8 cellular contexts compared by ENCODE assay signal in the genomic region with DNA sequence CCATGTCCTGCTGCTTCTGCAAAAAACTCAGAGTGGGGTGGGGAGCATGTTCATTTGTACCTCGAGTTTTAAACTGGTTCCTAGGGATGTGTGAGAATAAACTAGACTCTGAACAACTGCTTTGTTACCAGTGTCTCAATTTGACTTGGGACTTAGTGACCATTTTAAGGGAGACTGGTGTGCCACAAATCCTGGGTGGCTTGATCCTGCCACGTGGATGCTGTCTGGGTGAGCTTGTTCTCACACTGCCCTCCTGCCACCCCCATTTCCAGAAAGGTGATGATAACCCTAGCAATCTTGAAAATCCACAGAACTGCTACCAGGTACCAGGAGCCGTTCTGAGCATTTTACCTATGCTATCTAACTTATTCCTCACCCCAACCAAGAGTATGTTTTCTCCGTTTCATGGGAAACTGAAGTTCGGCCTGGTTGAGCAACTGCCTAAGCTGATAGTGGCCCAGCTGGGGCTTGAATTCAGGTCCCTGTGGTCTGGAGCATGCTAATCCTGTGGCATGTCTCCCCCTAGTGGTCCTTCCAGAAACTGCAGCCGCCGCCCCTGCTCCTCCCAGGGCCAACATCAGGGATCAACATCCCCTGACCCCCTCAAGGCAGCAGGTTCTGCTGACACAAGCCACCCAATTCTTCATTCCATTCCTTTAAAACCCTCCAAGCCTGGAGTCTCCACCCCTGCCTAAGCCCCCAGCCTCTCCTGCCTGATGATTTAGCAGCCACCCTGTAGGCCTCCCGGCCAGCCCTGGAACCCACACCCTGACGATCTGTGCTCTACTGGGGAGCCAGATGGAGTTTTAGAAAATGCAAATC. TPM values are rescaled to one million over a fixed set of nuclear protein-coding genes. Genes with fewer than 3 reads are reported as not detected.
A peak's percentile ranks its signal among the peaks of the same experiment; 100 is the strongest.
DNase-seq lines count a peak whose midpoint lies in the region; ATAC-seq and TF ChIP-seq lines count a peak whose summit lies in the region.

No MANE protein-coding gene starts in this region.

- peak; percentile 55 for ATAC-seq in HG02763 (IDR thresholded peaks at IDR 0.05; ENCODE audit: unreplicated experiment)
- peak; percentile 66 for ATAC-seq in activated CD8-positive, alpha-beta T cell treated with anti-CD3 and anti-CD28 coated beads, Interleukin-2, amount 10 ng/mL, durations not matched to agents 7 days and 5 days

- peaks cover 61% of the 10 kb centered on the region for H3K4me1 Mint-ChIP-seq in activated CD8-positive, alpha-beta T cell treated with anti-CD3 and anti-CD28 coated beads, Interleukin-2, amount 10 ng/mL, durations not matched to agents 7 days and 5 days (ENCODE audit: low read depth)
- no peaks in the 10 kb centered on the region for H3K4me1 Mint-ChIP-seq in endodermal cell

- H3K36me3 ChIP-seq in endodermal cell (ENCODE audit: control insufficient read depth, insufficient read depth, low read length) = no peaks in the 10 kb centered on the region

- no peak overlapping the region for H3K4me3 ChIP-seq in endodermal cell (ENCODE audit: low read length)

- POLR2A ChIA-PET in activated CD8-positive, alpha-beta T cell treated with anti-CD3 and anti-CD28 coated beads, Interleukin-2, amount 10 ng/mL, durations not matched to agents 7 days and 5 days (lab: Charles Lee) = no interaction called here

- 57 to 62% methylated on average over 7 to 9 of the region's 9 CpGs for WGBS in endodermal cell (ENCODE audit: insufficient coverage in 1 of 2, insufficient read length in 1 of 2), 2 experiments

- peak; percentile 96 for TF ChIP-seq CTCF in endodermal cell (conservative IDR thresholded peaks at IDR 0.05)

- no peak overlapping the region for H3K27ac ChIP-seq in endodermal cell (ENCODE audit: low read depth, low read length)

- DNase-seq in NCI-H510A treated with DMSO at 0.1 percent for 48 hours (lab: John Stamatoyannopoulos, UW) (peak; percentile 23), NCI-H510A (lab: John Stamatoyannopoulos, UW) (no peak), NCI-H82 treated with DMSO at 0.1 percent for 48 hours (lab: John Stamatoyannopoulos, UW; ENCODE audit: unreplicated experiment) (peak; percentile 0), endodermal cell (peak; percentile 95), middle frontal gyrus (ENCODE audit: extremely low spot score, low spot score) (peak; percentile 20)
- DNase-seq in activated CD8-positive, alpha-beta T cell treated with anti-CD3 and anti-CD28 coated beads, Interleukin-2, amount 10 ng/mL, durations not matched to agents 7 days and 5 days = peak; percentile 88
- peak; percentile 82 for DNase-seq in stimulated activated CD8-positive, alpha-beta memory T cell treated with anti-CD3 and anti-CD28 coated beads, Interleukin-7, amount 100 ng/mL, for 24 hours (ENCODE audit: low read depth)

- H3K27ac Mint-ChIP-seq in activated CD8-positive, alpha-beta T cell treated with anti-CD3 and anti-CD28 coated beads, Interleukin-2, amount 10 ng/mL, durations not matched to agents 7 days and 5 days = peak overlapping the region; percentile 67
- H3K27ac Mint-ChIP-seq in endodermal cell = no peak overlapping the region

- CTCF ChIA-PET in activated CD8-positive, alpha-beta T cell treated with anti-CD3 and anti-CD28 coated beads, Interleukin-2, amount 10 ng/mL, durations not matched to agents 7 days and 5 days (lab: Charles Lee) = interaction anchor here (0.5 to 3.3 kb wide), 53 partner anchors 8 to 640 kb away, joined by 3 to 37 read pairs (median 4); a partner anchor contains a TSS

- H3K27me3 ChIP-seq in endodermal cell (ENCODE audit: control insufficient read depth, insufficient read depth, low read length, poor library complexity, severe bottlenecking) = no peaks in the 10 kb centered on the region

- no peaks in the 10 kb centered on the region for H3K27me3 Mint-ChIP-seq in activated CD8-positive, alpha-beta T cell treated with anti-CD3 and anti-CD28 coated beads, Interleukin-2, amount 10 ng/mL, durations not matched to agents 7 days and 5 days (ENCODE audit: low read depth)
- no peaks in the 10 kb centered on the region for H3K27me3 Mint-ChIP-seq in endodermal cell (ENCODE audit: insufficient read depth)

- no peaks in the 10 kb centered on the region for H3K9me3 ChIP-seq in endodermal cell (ENCODE audit: control insufficient read depth, low read length)

- no peaks in the 10 kb centered on the region for H3K4me1 ChIP-seq in endodermal cell (ENCODE audit: control insufficient read depth, insufficient read depth, low read length)

- H3K36me3 Mint-ChIP-seq in activated CD8-positive, alpha-beta T cell treated with anti-CD3 and anti-CD28 coated beads, Interleukin-2, amount 10 ng/mL, durations not matched to agents 7 days and 5 days (ENCODE audit: low read depth) = no peaks in the 10 kb centered on the region
- no peaks in the 10 kb centered on the region for H3K36me3 Mint-ChIP-seq in endodermal cell (ENCODE audit: low read depth)

- no peaks in the 10 kb centered on the region for H3K9me3 Mint-ChIP-seq in activated CD8-positive, alpha-beta T cell treated with anti-CD3 and anti-CD28 coated beads, Interleukin-2, amount 10 ng/mL, durations not matched to agents 7 days and 5 days (ENCODE audit: insufficient read depth)
- no peaks in the 10 kb centered on the region for H3K9me3 Mint-ChIP-seq in endodermal cell

- H3K4me3 Mint-ChIP-seq in activated CD8-positive, alpha-beta T cell treated with anti-CD3 and anti-CD28 coated beads, Interleukin-2, amount 10 ng/mL, durations not matched to agents 7 days and 5 days = no peak overlapping the region
- no peak overlapping the region for H3K4me3 Mint-ChIP-seq in endodermal cell

- H3K9ac ChIP-seq in endodermal cell (ENCODE audit: extremely low read depth, low read length, poor library complexity, severe bottlenecking) = no peak overlapping the region

RNA-seq across cellular contexts. Expression of a gene that starts 2.8 kb away (rescaled TPM):
- not detected for total RNA-seq in activated CD8-positive, alpha-beta T cell treated with anti-CD3 and anti-CD28 coated beads, Interleukin-2, amount 10 ng/mL, durations not matched to agents 7 days and 5 days
- not detected for total RNA-seq in endodermal cell
- not detected for polyA plus RNA-seq in endodermal cell (2013, experiment 1 of 2)
- polyA plus RNA-seq in endodermal cell (2013, experiment 2 of 2) = not detected

RNA-seq across cellular contexts. Expression of a gene that starts 10.3 kb away (rescaled TPM):
- under 1 TPM; 0.55 to 0.61 TPM for total RNA-seq in activated CD8-positive, alpha-beta T cell treated with anti-CD3 and anti-CD28 coated beads, Interleukin-2, amount 10 ng/mL, durations not matched to agents 7 days and 5 days
- not detected for total RNA-seq in endodermal cell
- not detected for polyA plus RNA-seq in endodermal cell (2013, experiment 1 of 2)
- not detected for polyA plus RNA-seq in endodermal cell (2013, experiment 2 of 2)

RNA-seq across cellular contexts. Expression of a gene that starts 51.8 kb away (rescaled TPM):
- 10 to 100 TPM; 20.8 to 21.5 TPM for total RNA-seq in activated CD8-positive, alpha-beta T cell treated with anti-CD3 and anti-CD28 coated beads, Interleukin-2, amount 10 ng/mL, durations not matched to agents 7 days and 5 days
- under 1 TPM; 0.04 to 0.73 TPM for total RNA-seq in endodermal cell
- 1.4 TPM for polyA plus RNA-seq in endodermal cell (2013, experiment 1 of 2)
- polyA plus RNA-seq in endodermal cell (2013, experiment 2 of 2) = 0.29 TPM

Comparison
In these comparisons a context has a peak if more than half of its experiments do, and no peak if none do; other contexts are left out.
1. RNA of a gene that starts 51.8 kb away (total RNA-seq): 20.8 to 21.5 TPM in activated CD8-positive, alpha-beta T cell treated with anti-CD3 and anti-CD28 coated beads, Interleukin-2, amount 10 ng/mL, durations not matched to agents 7 days and 5 days; 0.04 to 0.73 TPM in endodermal cell; every median in the first group is over 10 times any median in the second.